ENCODE assay signal across 22 cellular contexts in the genomic region with DNA sequence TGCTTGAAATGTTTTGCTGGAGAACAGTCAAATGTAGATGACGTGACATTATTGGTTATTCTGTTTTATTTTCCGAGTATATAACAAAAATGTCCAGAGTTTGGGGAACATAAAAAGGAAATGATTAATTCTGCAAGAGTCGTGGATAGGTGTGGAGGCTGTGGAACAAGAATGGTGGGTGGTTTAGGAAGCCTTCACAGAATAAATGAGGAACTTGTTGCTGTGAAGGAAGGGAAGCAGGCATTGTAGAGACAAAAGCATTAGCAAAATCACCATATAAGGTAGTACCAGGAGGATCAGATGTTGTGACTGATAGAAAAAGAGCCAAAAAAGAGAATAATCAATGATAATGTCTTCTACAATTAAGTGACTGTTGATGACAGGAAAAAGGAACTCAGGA.
"Had no signal": no experiment of that assay in that cellular context is flagged by ENCODE, and none has a peak within 500 bp of the region (broad histone marks: within the 10 kb centered on the region; RNA-seq: fewer than 3 reads in every experiment).

No MANE protein-coding gene starts in this region.

- H3K4me3 ChIP-seq: body of pancreas, cardiac muscle cell, gastroesophageal sphincter, heart left ventricle, thyroid gland had no signal

- H3K27ac Mint-ChIP-seq: activated CD4-positive, alpha-beta memory T cell treated with anti-CD3 and anti-CD28 coated beads for 36 hours; activated naive CD4-positive, alpha-beta T cell treated with anti-CD3 and anti-CD28 coated beads, Interleukin-2, amount 50 U/mL, for 24 hours; memory B cell; nephron; stimulated activated naive CD8-positive, alpha-beta T cell treated with anti-CD3 and anti-CD28 coated beads, Interleukin-15, Interleukin-2, amounts not matched to agents 100 ng/mL and 50 ng/mL, for 24 hours had no signal

- H3K27ac ChIP-seq: body of pancreas, cardiac muscle cell, epithelial cell of prostate, gastroesophageal sphincter, heart left ventricle, parathyroid adenoma, thyroid gland had no signal

- H3K4me1 ChIP-seq: body of pancreas, gastroesophageal sphincter, heart left ventricle, parathyroid adenoma, thyroid gland had no signal

- H3K36me3 Mint-ChIP-seq: activated CD4-positive, alpha-beta memory T cell treated with anti-CD3 and anti-CD28 coated beads for 36 hours; activated naive CD4-positive, alpha-beta T cell treated with anti-CD3 and anti-CD28 coated beads, Interleukin-2, amount 50 U/mL, for 24 hours; memory B cell had no signal

- H3K9me3 Mint-ChIP-seq: memory B cell, nephron had no signal

- H3K9me3 ChIP-seq: body of pancreas, gastroesophageal sphincter, heart left ventricle, thyroid gland had no signal

- H3K27me3 ChIP-seq: body of pancreas, cardiac muscle cell, gastroesophageal sphincter, heart left ventricle, thyroid gland had no signal

- DNase-seq: activated CD4-positive, alpha-beta memory T cell treated with anti-CD3 and anti-CD28 coated beads for 36 hours; activated CD4-positive, alpha-beta T cell treated with anti-CD3 and anti-CD28 coated beads for 48 hours; activated CD4-positive, CD25-positive, alpha-beta regulatory T cell; activated gamma-delta T cell treated with Interleukin-2 at 50 U/mL for 16 hours; anterior cingulate cortex; body of pancreas; cortex of kidney; heart left ventricle; left colon; right cardiac atrium; stimulated activated CD4-positive, alpha-beta T cell treated with anti-CD3 and anti-CD28 coated beads, Interleukin-12 subunit alpha, Interleukin-12 subunit beta, amount 100 ng/mL, for 4 hours; stimulated activated CD4-positive, alpha-beta T cell treated with anti-CD3 and anti-CD28 coated beads, Interleukin-4, amount 100 ng/mL, for 4 hours; substantia nigra; thyroid gland had no signal

- H3K4me3 Mint-ChIP-seq: activated CD4-positive, alpha-beta memory T cell treated with anti-CD3 and anti-CD28 coated beads for 36 hours; activated naive CD4-positive, alpha-beta T cell treated with anti-CD3 and anti-CD28 coated beads, Interleukin-2, amount 50 U/mL, for 24 hours; memory B cell; nephron; stimulated activated naive CD8-positive, alpha-beta T cell treated with anti-CD3 and anti-CD28 coated beads, Interleukin-15, Interleukin-2, amounts not matched to agents 100 ng/mL and 50 ng/mL, for 24 hours had no signal

- H3K4me1 Mint-ChIP-seq: activated naive CD4-positive, alpha-beta T cell treated with anti-CD3 and anti-CD28 coated beads, Interleukin-2, amount 50 U/mL, for 24 hours; memory B cell; nephron had no signal

- H3K36me3 ChIP-seq: cardiac muscle cell, gastroesophageal sphincter, heart left ventricle, thyroid gland had no signal

- ATAC-seq: body of pancreas, gastroesophageal sphincter, heart left ventricle, left colon, right cardiac atrium had no signal

- H3K27me3 Mint-ChIP-seq: activated CD4-positive, alpha-beta memory T cell treated with anti-CD3 and anti-CD28 coated beads for 36 hours; activated naive CD4-positive, alpha-beta T cell treated with anti-CD3 and anti-CD28 coated beads, Interleukin-2, amount 50 U/mL, for 24 hours; memory B cell had no signal
